Comparison of ENCODE assay signal across 9 cellular contexts in the genomic region with DNA sequence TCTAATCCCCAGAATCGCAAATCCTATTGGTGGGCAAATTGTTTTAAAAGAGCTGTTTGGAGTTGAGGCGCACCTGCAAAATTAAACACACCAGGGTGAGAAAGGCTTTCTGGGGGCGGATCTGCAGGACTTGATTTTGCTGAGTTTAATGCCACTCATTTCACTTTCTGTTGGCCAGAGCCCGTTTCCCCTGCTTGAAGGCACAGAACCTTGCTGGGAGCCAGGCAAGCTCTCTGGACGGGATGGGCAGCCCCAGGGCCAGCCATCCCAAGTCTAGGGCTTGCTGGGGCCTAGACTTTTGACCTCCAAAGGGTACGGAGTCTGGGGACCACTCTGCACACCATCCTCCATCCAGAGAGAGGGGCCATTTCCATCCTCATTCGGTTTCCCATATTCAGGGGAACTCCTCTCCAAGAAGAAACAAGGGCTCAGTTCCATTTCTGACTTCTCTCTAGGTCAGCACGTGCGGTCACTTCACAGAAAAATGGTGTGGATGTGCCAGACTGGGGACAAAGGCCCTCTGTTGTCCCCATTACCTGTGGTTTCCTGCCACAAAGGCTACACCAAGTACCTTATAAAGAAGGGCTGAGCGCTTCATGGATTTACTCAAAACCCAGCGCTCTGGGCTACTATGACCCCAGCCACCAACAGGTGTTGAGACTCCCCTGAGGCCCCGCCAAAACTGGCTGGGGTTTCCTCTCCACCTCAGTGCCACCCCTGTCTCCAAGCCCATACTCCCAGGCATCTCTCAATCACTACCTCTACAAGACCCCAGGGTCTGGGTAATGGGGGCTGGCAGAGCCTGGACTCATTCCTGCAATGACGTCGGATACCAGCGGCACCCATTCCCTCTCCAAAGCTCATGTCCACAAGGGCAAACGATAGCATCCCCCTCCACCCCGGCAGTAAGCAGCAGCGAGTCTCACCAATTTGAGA.
DNase-seq lines count a peak whose midpoint lies in the region; ATAC-seq and TF ChIP-seq lines count a peak whose summit lies in the region.
"Had no signal": no experiment of that assay in that cellular context is flagged by ENCODE, and none has a peak within 500 bp of the region (broad histone marks: within the 10 kb centered on the region; RNA-seq: fewer than 3 reads in every experiment).

No MANE protein-coding gene starts in this region.

- intact Hi-C loops in heart left ventricle (cut with DNase I) (loop anchor here (2.0 to 10.0 kb wide), 14 partner anchors 53 to 233 kb away; partner anchors contain the start of genes NFIL3 (in 6 of the 10) and AUH (in 4 of the 10)), left cardiac atrium (cut with DNase I) (loop anchor here in 1 of 2 donors (5.0 kb wide), 2 partner anchors 74 to 89 kb away; no protein-coding TSS in a partner anchor), vagina (cut with DNase I) (loop anchor here (5.0 to 10.0 kb wide), 4 partner anchors 87 to 154 kb away; no protein-coding TSS in a partner anchor), A673 (cut with micrococcal nuclease; ENCODE audit: unreplicated experiment) (loop anchor here (10.0 kb wide), 1 partner anchor 233 kb away; the partner anchor contains the start of gene NFIL3)

- CTCF ChIA-PET in A673 (lab: Charles Lee) = no interaction called here

- no peaks in the 10 kb centered on the region for H3K27me3 Mint-ChIP-seq in T-helper 2 cell treated with Interferon-gamma antibody and Interleukin-4, amounts not matched to agents 5 μg/mL and 100 μg/mL, for 36 hours (ENCODE audit: low read depth)
- no peaks in the 10 kb centered on the region for H3K27me3 Mint-ChIP-seq in memory B cell

- no peak for TF ChIP-seq POLR2A in heart left ventricle (IDR thresholded peaks at IDR 0.05)
- TF ChIP-seq POLR2A in vagina (IDR thresholded peaks at IDR 0.05) = no peak

- H3K9me3 ChIP-seq in heart left ventricle (peaks cover 0 to 4% (median 0%) of the 10 kb centered on the region in 12 donors), vagina (no peaks in the 10 kb centered on the region), A673 (ENCODE audit: low read depth, low read length, poor library complexity, severe bottlenecking) (no peaks in the 10 kb centered on the region)
- H3K9me3 ChIP-seq: mucosa of descending colon had no signal

- H3K27ac ChIP-seq in heart left ventricle (peak overlapping the region; percentile 95 to 100 (median 98)), vagina (peak overlapping the region; percentile 95), A673 (ENCODE audit: low read depth, low read length, poor library complexity, severe bottlenecking) (no peak overlapping the region)

- TF ChIP-seq CTCF in heart left ventricle (IDR thresholded peaks at IDR 0.05) (no peak), vagina (IDR thresholded peaks at IDR 0.05) (no peak), A673 (conservative IDR thresholded peaks at IDR 0.05; ENCODE audit: low read depth, low read length) (no peak)

- H3K9me3 Mint-ChIP-seq in T-helper 2 cell treated with Interferon-gamma antibody and Interleukin-4, amounts not matched to agents 5 μg/mL and 100 μg/mL, for 36 hours = peaks cover 18% of the 10 kb centered on the region
- H3K9me3 Mint-ChIP-seq in memory B cell = peaks cover 6% of the 10 kb centered on the region

- POLR2A ChIA-PET in A673 (lab: Charles Lee; ENCODE audit: low non-redundant PET) = no interaction called here

- peak in 1 of 5 donors; percentile 37 for DNase-seq in heart left ventricle
- no peak for DNase-seq in left cardiac atrium
- DNase-seq in T-helper 2 cell treated with Interferon-gamma antibody and Interleukin-4, amounts not matched to agents 5 μg/mL and 100 μg/mL, for 36 hours (ENCODE audit: low spot score) = no peak
- DNase-seq in memory B cell (ENCODE audit: low spot score in 2 of 2) = no peak
- no peak for DNase-seq in vagina (ENCODE audit: extremely low spot score in 2 of 2)
- DNase-seq in A673 (ENCODE audit: low spot score) = no peak
- no peak for DNase-seq in SIG-M5 treated with dmso at 0.1 percent for 504 hours (lab: John Stamatoyannopoulos, UW; ENCODE audit: unreplicated experiment)
- no peak for DNase-seq in NCI-H146 (lab: John Stamatoyannopoulos, UW)

- H3K4me3 Mint-ChIP-seq in T-helper 2 cell treated with Interferon-gamma antibody and Interleukin-4, amounts not matched to agents 5 μg/mL and 100 μg/mL, for 36 hours = peak overlapping the region; percentile 74
- no peak overlapping the region for H3K4me3 Mint-ChIP-seq in memory B cell

- H3K4me3 ChIP-seq in heart left ventricle (peak overlapping the region in 3 of 12 donors; percentile 45 to 56 (median 51)), vagina (no peak overlapping the region), A673 (ENCODE audit: low read depth, low read length, poor library complexity, severe bottlenecking) (no peak overlapping the region)
- H3K4me3 ChIP-seq: mucosa of descending colon had no signal

- WGBS in heart left ventricle, 4 donors = 74 to 81% (median 77%) methylated on average over 18 of the region's 18 CpGs

- H3K27ac Mint-ChIP-seq in T-helper 2 cell treated with Interferon-gamma antibody and Interleukin-4, amounts not matched to agents 5 μg/mL and 100 μg/mL, for 36 hours = peak overlapping the region; percentile 91
- peak overlapping the region; percentile 83 for H3K27ac Mint-ChIP-seq in memory B cell

- peaks cover 25% of the 10 kb centered on the region for H3K36me3 Mint-ChIP-seq in T-helper 2 cell treated with Interferon-gamma antibody and Interleukin-4, amounts not matched to agents 5 μg/mL and 100 μg/mL, for 36 hours (ENCODE audit: low read depth)
- no peaks in the 10 kb centered on the region for H3K36me3 Mint-ChIP-seq in memory B cell

- BruUV-seq in A673 (replicated peaks; lab: Mats Ljungman, UMichigan) = no TSS peak

- H3K27me3 ChIP-seq in heart left ventricle = no peaks in the 10 kb centered on the region
- H3K27me3 ChIP-seq in vagina = no peaks in the 10 kb centered on the region
- no peaks in the 10 kb centered on the region for H3K27me3 ChIP-seq in A673 (replicated peaks; ENCODE audit: insufficient read depth, low read depth, low read length, poor library complexity)

- H3K36me3 ChIP-seq in heart left ventricle = no peaks in the 10 kb centered on the region
- H3K36me3 ChIP-seq in vagina = no peaks in the 10 kb centered on the region
- H3K36me3 ChIP-seq in A673 (ENCODE audit: insufficient read depth, low read length, poor library complexity, severe bottlenecking) = no peaks in the 10 kb centered on the region

- H3K4me1 Mint-ChIP-seq in T-helper 2 cell treated with Interferon-gamma antibody and Interleukin-4, amounts not matched to agents 5 μg/mL and 100 μg/mL, for 36 hours (ENCODE audit: low read depth) = peaks cover 75% of the 10 kb centered on the region
- peaks cover 28% of the 10 kb centered on the region for H3K4me1 Mint-ChIP-seq in memory B cell

- ATAC-seq in heart left ventricle (no peak), left cardiac atrium (no peak), memory B cell (ENCODE audit: low read depth) (peak; percentile 41)
- ATAC-seq: mucosa of descending colon had no signal

- H3K4me1 ChIP-seq in heart left ventricle (peaks cover 6 to 66% (median 37%) of the 10 kb centered on the region in 12 donors), vagina (peaks cover 55% of the 10 kb centered on the region), A673 (ENCODE audit: insufficient read depth, low read length, poor library complexity, severe bottlenecking) (peaks cover 20% of the 10 kb centered on the region)
